Comparison of ENCODE assay signal across 8 cellular contexts in genomic region chr2:218186355-218186766, GRCh38.
DNase-seq lines count a peak whose midpoint lies in the region; ATAC-seq and TF ChIP-seq lines count a peak whose summit lies in the region.

No MANE protein-coding gene starts in this region.

- H3K4me1 Mint-ChIP-seq in nephron progenitor cell = peaks cover 5% of the 10 kb centered on the region
- H3K4me1 Mint-ChIP-seq in stimulated activated memory B cell treated with anti-CD40 and anti-IgM and Interleukin-4, amounts not matched to agents 10 μg/mL and 1 μg/mL and 100 μg/mL, for 72 hours = peaks cover 8% of the 10 kb centered on the region

- H3K36me3 Mint-ChIP-seq in nephron progenitor cell (ENCODE audit: low read depth) = no peaks in the 10 kb centered on the region
- H3K36me3 Mint-ChIP-seq in stimulated activated memory B cell treated with anti-CD40 and anti-IgM and Interleukin-4, amounts not matched to agents 10 μg/mL and 1 μg/mL and 100 μg/mL, for 72 hours = no peaks in the 10 kb centered on the region

- no peaks in the 10 kb centered on the region for H3K79me2 ChIP-seq in OCI-LY3 (ENCODE audit: low read length)

- peak overlapping the region; percentile 59 for H2AFZ ChIP-seq in OCI-LY3 (ENCODE audit: low read depth, low read length)

- no peaks in the 10 kb centered on the region for H3K36me3 ChIP-seq in OCI-LY3 (replicated peaks; ENCODE audit: low read depth, low read length)

- TF ChIP-seq CTCF in GM12865 (IDR thresholded peaks at IDR 0.05; ENCODE audit: insufficient read depth, low read depth, low read length, missing control alignments) (peak; percentile 80), OCI-LY3 (IDR thresholded peaks at IDR 0.05; ENCODE audit: low read depth, low read length) (peak; percentile 74), nephron progenitor cell (IDR thresholded peaks at IDR 0.05) (peak; percentile 66)

- no peaks in the 10 kb centered on the region for H3K9me3 ChIP-seq in OCI-LY3 (ENCODE audit: insufficient read depth, low read length)

- H3K4me3 ChIP-seq in GM12865 (ENCODE audit: low read depth, low read length) (no peak overlapping the region), OCI-LY3 (ENCODE audit: low read length) (peak overlapping the region; percentile 25; the same call in 1 of the 2 replicates)

- peaks cover 10% of the 10 kb centered on the region for H3K4me1 ChIP-seq in OCI-LY3 (ENCODE audit: low read length)

- H3K9ac ChIP-seq in OCI-LY3 (ENCODE audit: low read length) = no peak overlapping the region; the same call in 1 of the 2 replicates

- peaks cover 29% of the 10 kb centered on the region for H3K27me3 Mint-ChIP-seq in nephron progenitor cell (ENCODE audit: low read depth, poor library complexity)
- H3K27me3 Mint-ChIP-seq in stimulated activated memory B cell treated with anti-CD40 and anti-IgM and Interleukin-4, amounts not matched to agents 10 μg/mL and 1 μg/mL and 100 μg/mL, for 72 hours = no peaks in the 10 kb centered on the region

- no peak overlapping the region for H3K27ac ChIP-seq in OCI-LY3 (ENCODE audit: low read length)

- DNase-seq in GM12865 (ENCODE audit: low read depth) (peak; percentile 77), HUDEP-2 (lab: John Stamatoyannopoulos, UW; ENCODE audit: unreplicated experiment in 76 of 76) (peak in 58 of 76 experiments; percentile 4 to 71 (median 35)), activated T-cell treated with anti-CD3 and anti-CD28 coated beads for 4 hours (peak; percentile 70), fibroblast of gingiva (ENCODE audit: low read depth) (peak; percentile 56), nephron progenitor cell (peak; percentile 59)

- peaks cover 4% of the 10 kb centered on the region for H3K27me3 ChIP-seq in OCI-LY3 (ENCODE audit: low read depth, low read length)

- no peak overlapping the region for H3K27ac Mint-ChIP-seq in nephron progenitor cell
- no peak overlapping the region for H3K27ac Mint-ChIP-seq in stimulated activated memory B cell treated with anti-CD40 and anti-IgM and Interleukin-4, amounts not matched to agents 10 μg/mL and 1 μg/mL and 100 μg/mL, for 72 hours

- peak; percentile 81 for ATAC-seq in stimulated activated memory B cell treated with anti-CD40 and anti-IgM and Interleukin-4, amounts not matched to agents 10 μg/mL and 1 μg/mL and 100 μg/mL, for 72 hours
- no peak for ATAC-seq in GM21825 (IDR thresholded peaks at IDR 0.05; ENCODE audit: unreplicated experiment)

- peak overlapping the region; percentile 51 for H3K4me2 ChIP-seq in OCI-LY3 (ENCODE audit: low read length)

- H3K9me3 Mint-ChIP-seq in nephron progenitor cell = no peaks in the 10 kb centered on the region
- no peaks in the 10 kb centered on the region for H3K9me3 Mint-ChIP-seq in stimulated activated memory B cell treated with anti-CD40 and anti-IgM and Interleukin-4, amounts not matched to agents 10 μg/mL and 1 μg/mL and 100 μg/mL, for 72 hours

- no peak overlapping the region for H3K4me3 Mint-ChIP-seq in nephron progenitor cell
- no peak overlapping the region for H3K4me3 Mint-ChIP-seq in stimulated activated memory B cell treated with anti-CD40 and anti-IgM and Interleukin-4, amounts not matched to agents 10 μg/mL and 1 μg/mL and 100 μg/mL, for 72 hours

- H4K20me1 ChIP-seq in OCI-LY3 (ENCODE audit: insufficient read depth, low read length) = no peaks in the 10 kb centered on the region
